ENCODE assay signal across 1 cellular context in genomic region chr12:47964102-47964723, GRCh38.
TF ChIP-seq lines count a peak whose summit lies in the region.

No MANE protein-coding gene starts in this region.

TF ChIP-seq in GM23338, 12 proteins besides CTCF, POLR2A, EP300 and RAD21 (continued from another document):
- TF ChIP-seq, protein P1, sequence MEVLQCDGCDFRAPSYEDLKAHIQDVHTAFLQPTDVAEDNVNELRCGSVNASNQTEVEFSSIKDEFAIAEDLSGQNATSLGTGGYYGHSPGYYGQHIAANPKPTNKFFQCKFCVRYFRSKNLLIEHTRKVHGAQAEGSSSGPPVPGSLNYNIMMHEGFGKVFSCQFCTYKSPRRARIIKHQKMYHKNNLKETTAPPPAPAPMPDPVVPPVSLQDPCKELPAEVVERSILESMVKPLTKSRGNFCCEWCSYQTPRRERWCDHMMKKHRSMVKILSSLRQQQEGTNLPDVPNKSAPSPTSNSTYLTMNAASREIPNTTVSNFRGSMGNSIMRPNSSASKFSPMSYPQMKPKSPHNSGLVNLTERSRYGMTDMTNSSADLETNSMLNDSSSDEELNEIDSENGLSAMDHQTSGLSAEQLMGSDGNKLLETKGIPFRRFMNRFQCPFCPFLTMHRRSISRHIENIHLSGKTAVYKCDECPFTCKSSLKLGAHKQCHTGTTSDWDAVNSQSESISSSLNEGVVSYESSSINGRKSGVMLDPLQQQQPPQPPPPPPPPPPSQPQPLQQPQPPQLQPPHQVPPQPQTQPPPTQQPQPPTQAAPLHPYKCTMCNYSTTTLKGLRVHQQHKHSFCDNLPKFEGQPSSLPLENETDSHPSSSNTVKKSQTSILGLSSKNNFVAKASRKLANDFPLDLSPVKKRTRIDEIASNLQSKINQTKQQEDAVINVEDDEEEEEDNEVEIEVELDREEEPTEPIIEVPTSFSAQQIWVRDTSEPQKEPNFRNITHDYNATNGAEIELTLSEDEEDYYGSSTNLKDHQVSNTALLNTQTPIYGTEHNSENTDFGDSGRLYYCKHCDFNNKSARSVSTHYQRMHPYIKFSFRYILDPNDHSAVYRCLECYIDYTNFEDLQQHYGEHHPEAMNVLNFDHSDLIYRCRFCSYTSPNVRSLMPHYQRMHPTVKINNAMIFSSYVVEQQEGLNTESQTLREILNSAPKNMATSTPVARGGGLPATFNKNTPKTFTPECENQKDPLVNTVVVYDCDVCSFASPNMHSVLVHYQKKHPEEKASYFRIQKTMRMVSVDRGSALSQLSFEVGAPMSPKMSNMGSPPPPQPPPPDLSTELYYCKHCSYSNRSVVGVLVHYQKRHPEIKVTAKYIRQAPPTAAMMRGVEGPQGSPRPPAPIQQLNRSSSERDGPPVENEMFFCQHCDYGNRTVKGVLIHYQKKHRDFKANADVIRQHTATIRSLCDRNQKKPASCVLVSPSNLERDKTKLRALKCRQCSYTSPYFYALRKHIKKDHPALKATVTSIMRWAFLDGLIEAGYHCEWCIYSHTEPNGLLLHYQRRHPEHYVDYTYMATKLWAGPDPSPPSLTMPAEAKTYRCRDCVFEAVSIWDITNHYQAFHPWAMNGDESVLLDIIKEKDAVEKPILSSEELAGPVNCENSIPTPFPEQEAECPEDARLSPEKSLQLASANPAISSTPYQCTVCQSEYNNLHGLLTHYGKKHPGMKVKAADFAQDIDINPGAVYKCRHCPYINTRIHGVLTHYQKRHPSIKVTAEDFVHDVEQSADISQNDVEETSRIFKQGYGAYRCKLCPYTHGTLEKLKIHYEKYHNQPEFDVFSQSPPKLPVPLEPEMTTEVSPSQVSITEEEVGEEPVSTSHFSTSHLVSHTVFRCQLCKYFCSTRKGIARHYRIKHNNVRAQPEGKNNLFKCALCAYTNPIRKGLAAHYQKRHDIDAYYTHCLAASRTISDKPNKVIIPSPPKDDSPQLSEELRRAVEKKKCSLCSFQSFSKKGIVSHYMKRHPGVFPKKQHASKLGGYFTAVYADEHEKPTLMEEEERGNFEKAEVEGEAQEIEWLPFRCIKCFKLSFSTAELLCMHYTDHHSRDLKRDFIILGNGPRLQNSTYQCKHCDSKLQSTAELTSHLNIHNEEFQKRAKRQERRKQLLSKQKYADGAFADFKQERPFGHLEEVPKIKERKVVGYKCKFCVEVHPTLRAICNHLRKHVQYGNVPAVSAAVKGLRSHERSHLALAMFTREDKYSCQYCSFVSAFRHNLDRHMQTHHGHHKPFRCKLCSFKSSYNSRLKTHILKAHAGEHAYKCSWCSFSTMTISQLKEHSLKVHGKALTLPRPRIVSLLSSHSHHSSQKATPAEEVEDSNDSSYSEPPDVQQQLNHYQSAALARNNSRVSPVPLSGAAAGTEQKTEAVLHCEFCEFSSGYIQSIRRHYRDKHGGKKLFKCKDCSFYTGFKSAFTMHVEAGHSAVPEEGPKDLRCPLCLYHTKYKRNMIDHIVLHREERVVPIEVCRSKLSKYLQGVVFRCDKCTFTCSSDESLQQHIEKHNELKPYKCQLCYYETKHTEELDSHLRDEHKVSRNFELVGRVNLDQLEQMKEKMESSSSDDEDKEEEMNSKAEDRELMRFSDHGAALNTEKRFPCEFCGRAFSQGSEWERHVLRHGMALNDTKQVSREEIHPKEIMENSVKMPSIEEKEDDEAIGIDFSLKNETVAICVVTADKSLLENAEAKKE (CRISPR knock-in tag; IDR thresholded peaks at IDR 0.05) = no peak
- TF ChIP-seq, protein P2, sequence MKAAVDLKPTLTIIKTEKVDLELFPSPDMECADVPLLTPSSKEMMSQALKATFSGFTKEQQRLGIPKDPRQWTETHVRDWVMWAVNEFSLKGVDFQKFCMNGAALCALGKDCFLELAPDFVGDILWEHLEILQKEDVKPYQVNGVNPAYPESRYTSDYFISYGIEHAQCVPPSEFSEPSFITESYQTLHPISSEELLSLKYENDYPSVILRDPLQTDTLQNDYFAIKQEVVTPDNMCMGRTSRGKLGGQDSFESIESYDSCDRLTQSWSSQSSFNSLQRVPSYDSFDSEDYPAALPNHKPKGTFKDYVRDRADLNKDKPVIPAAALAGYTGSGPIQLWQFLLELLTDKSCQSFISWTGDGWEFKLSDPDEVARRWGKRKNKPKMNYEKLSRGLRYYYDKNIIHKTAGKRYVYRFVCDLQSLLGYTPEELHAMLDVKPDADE (IDR thresholded peaks at IDR 0.05) = no peak
- TF ChIP-seq JUNB (IDR thresholded peaks at IDR 0.05; ENCODE audit: unreplicated experiment) (no peak), ZNF114 (CRISPR knock-in tag; IDR thresholded peaks at IDR 0.05) (no peak), REST (IDR thresholded peaks at IDR 0.05; ENCODE audit: unreplicated experiment) (no peak), POLR2AphosphoS5 (IDR thresholded peaks at IDR 0.05; ENCODE audit: low read depth) (no peak), EZH2phosphoT487 (IDR thresholded peaks at IDR 0.05; ENCODE audit: unreplicated experiment) (no peak)
